In genomic region chr11:42967653-42968052, GRCh38 we compare ENCODE assay signal across 14 cellular contexts.
"Had no signal": no experiment of that assay in that cellular context is flagged by ENCODE, and none has a peak within 500 bp of the region (broad histone marks: within the 10 kb centered on the region; RNA-seq: fewer than 3 reads in every experiment).

No MANE protein-coding gene starts in this region.

- DNase-seq: effector memory CD4-positive, alpha-beta T cell; heart left ventricle; hippocampal formation; mammary epithelial cell; naive thymus-derived CD4-positive, alpha-beta T cell; nephron progenitor cell; psoas muscle; retina; right lobe of liver; stimulated activated CD4-positive, alpha-beta T cell treated with anti-CD3 and anti-CD28 coated beads, Interleukin-4, amount 100 ng/mL, for 1 hour; tibial artery; upper lobe of right lung had no signal

- ATAC-seq: esophagus mucosa; heart left ventricle; naive thymus-derived CD4-positive, alpha-beta T cell; psoas muscle; right lobe of liver; stimulated activated memory B cell treated with anti-CD40 and anti-IgM and Interleukin-4, amounts not matched to agents 10 μg/mL and 1 μg/mL and 100 μg/mL, for 72 hours; upper lobe of right lung had no signal
